In the genomic region with DNA sequence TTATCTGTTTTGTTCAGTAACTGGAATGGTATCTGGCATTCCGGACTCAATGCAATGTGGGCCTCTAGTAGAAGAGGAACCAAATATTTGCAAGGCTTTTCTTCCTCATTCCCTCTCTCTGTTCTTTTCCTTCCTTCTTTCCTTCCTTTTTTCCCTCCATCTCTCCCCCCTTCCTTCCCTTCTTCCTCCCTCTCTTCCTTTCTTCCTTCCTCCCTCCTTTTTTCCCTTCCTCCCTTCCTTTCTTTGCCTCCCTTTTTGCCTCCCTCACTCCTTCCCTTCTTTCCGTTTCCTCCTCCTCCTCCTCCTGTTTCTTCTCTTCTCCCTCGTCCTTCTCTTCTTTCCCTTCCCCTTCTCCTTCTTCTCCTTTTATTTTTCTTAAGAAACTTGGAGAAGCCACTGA, we compare ENCODE assay signal across 28 cellular contexts.
"Had no signal": no experiment of that assay in that cellular context is flagged by ENCODE, and none has a peak within 500 bp of the region (broad histone marks: within the 10 kb centered on the region; RNA-seq: fewer than 3 reads in every experiment).

No MANE protein-coding gene starts in this region.

- H3K27me3 ChIP-seq: neural progenitor cell, ovary, right lobe of liver, sigmoid colon, stomach, tibial artery, transverse colon, upper lobe of right lung, uterus had no signal

- H3K9me3 Mint-ChIP-seq: natural killer cell treated with Interleukin-12 subunit alpha and Interleukin-12 subunit beta and Interleukin-15 and Interleukin-18, amount 100 ng/mL, for 72 hours; nephron progenitor cell; neural progenitor cell; stimulated activated effector memory CD8-positive, alpha-beta T cell treated with anti-CD3 and anti-CD28 coated beads, Interleukin-12 subunit alpha, Interleukin-12 subunit beta, amount 100 ng/mL, for 72 hours; stimulated activated naive B cell treated with anti-CD40 and anti-IgM and Interleukin-4, amounts not matched to agents 10 μg/mL and 1 μg/mL and 100 μg/mL, for 72 hours; stimulated activated naive CD8-positive, alpha-beta T cell treated with anti-CD3 and anti-CD28 coated beads, Interleukin-15, Interleukin-2, amounts not matched to agents 100 ng/mL and 50 ng/mL, for 24 hours; type B pancreatic cell had no signal

- H3K4me1 Mint-ChIP-seq: nephron progenitor cell; neural progenitor cell; stimulated activated naive B cell treated with anti-CD40 and anti-IgM and Interleukin-4, amounts not matched to agents 10 μg/mL and 1 μg/mL and 100 μg/mL, for 72 hours had no signal

- H3K27ac ChIP-seq: neural progenitor cell, ovary, parathyroid adenoma, psoas muscle, right lobe of liver, sigmoid colon, stomach, tibial artery, transverse colon, upper lobe of right lung, uterus had no signal

- H3K27ac Mint-ChIP-seq: natural killer cell treated with Interleukin-12 subunit alpha and Interleukin-12 subunit beta and Interleukin-15 and Interleukin-18, amount 100 ng/mL, for 72 hours; nephron progenitor cell; neural progenitor cell; progenitor cell of endocrine pancreas; stimulated activated effector memory CD8-positive, alpha-beta T cell treated with anti-CD3 and anti-CD28 coated beads, Interleukin-12 subunit alpha, Interleukin-12 subunit beta, amount 100 ng/mL, for 72 hours; stimulated activated naive B cell treated with anti-CD40 and anti-IgM and Interleukin-4, amounts not matched to agents 10 μg/mL and 1 μg/mL and 100 μg/mL, for 72 hours; stimulated activated naive CD8-positive, alpha-beta T cell treated with anti-CD3 and anti-CD28 coated beads, Interleukin-15, Interleukin-2, amounts not matched to agents 100 ng/mL and 50 ng/mL, for 24 hours; type B pancreatic cell had no signal

- H3K36me3 Mint-ChIP-seq: natural killer cell treated with Interleukin-12 subunit alpha and Interleukin-12 subunit beta and Interleukin-15 and Interleukin-18, amount 100 ng/mL, for 72 hours; neural progenitor cell; stimulated activated effector memory CD8-positive, alpha-beta T cell treated with anti-CD3 and anti-CD28 coated beads, Interleukin-12 subunit alpha, Interleukin-12 subunit beta, amount 100 ng/mL, for 72 hours; stimulated activated naive B cell treated with anti-CD40 and anti-IgM and Interleukin-4, amounts not matched to agents 10 μg/mL and 1 μg/mL and 100 μg/mL, for 72 hours; type B pancreatic cell had no signal

- H3K79me2 ChIP-seq: parathyroid adenoma had no signal

- H3K9me3 ChIP-seq: ovary, psoas muscle, right lobe of liver, sigmoid colon, stomach, tibial artery, transverse colon, upper lobe of right lung, uterus had no signal

- DNase-seq: naive thymus-derived CD8-positive, alpha-beta T cell; nephron progenitor cell; occipital lobe; ovary; posterior cingulate gyrus; psoas muscle; right cardiac atrium; right lobe of liver; sigmoid colon; small intestine; stimulated activated CD4-positive, alpha-beta T cell treated with anti-CD3 and anti-CD28 coated beads, Interleukin-15, amount 100 ng/mL, for 24 hours; stimulated activated CD4-positive, alpha-beta T cell treated with anti-CD3 and anti-CD28 coated beads, Interleukin-2, amount 100 ng/mL, for 24 hours; stimulated activated CD4-positive, alpha-beta T cell treated with anti-CD3 and anti-CD28 coated beads, Interleukin-2, amount 100 ng/mL, for 48 hours; stimulated activated CD4-positive, alpha-beta T cell treated with anti-CD3 and anti-CD28 coated beads, Interleukin-4, amount 100 ng/mL, for 24 hours; stimulated activated naive B cell treated with anti-CD40 and anti-IgM and Interleukin-4, amounts not matched to agents 10 μg/mL and 1 μg/mL and 100 μg/mL, for 72 hours; stimulated activated naive CD4-positive, alpha-beta T cell treated with Interleukin-2 at 50 U/mL for 16 hours; stomach; tibial artery; transverse colon; upper lobe of right lung; uterus had no signal

- H3K27me3 Mint-ChIP-seq: naive thymus-derived CD8-positive, alpha-beta T cell; natural killer cell treated with Interleukin-12 subunit alpha and Interleukin-12 subunit beta and Interleukin-15 and Interleukin-18, amount 100 ng/mL, for 72 hours; stimulated activated naive CD8-positive, alpha-beta T cell treated with anti-CD3 and anti-CD28 coated beads, Interleukin-15, Interleukin-2, amounts not matched to agents 100 ng/mL and 50 ng/mL, for 24 hours; type B pancreatic cell had no signal

- H2AFZ ChIP-seq: neural progenitor cell, parathyroid adenoma had no signal

- H3K36me3 ChIP-seq: neural progenitor cell, ovary, right lobe of liver, sigmoid colon, stomach, tibial artery, transverse colon, upper lobe of right lung, uterus had no signal

- H3K4me3 Mint-ChIP-seq: naive thymus-derived CD8-positive, alpha-beta T cell; natural killer cell treated with Interleukin-12 subunit alpha and Interleukin-12 subunit beta and Interleukin-15 and Interleukin-18, amount 100 ng/mL, for 72 hours; nephron progenitor cell; neural progenitor cell; stimulated activated effector memory CD8-positive, alpha-beta T cell treated with anti-CD3 and anti-CD28 coated beads, Interleukin-12 subunit alpha, Interleukin-12 subunit beta, amount 100 ng/mL, for 72 hours; stimulated activated naive B cell treated with anti-CD40 and anti-IgM and Interleukin-4, amounts not matched to agents 10 μg/mL and 1 μg/mL and 100 μg/mL, for 72 hours; stimulated activated naive CD8-positive, alpha-beta T cell treated with anti-CD3 and anti-CD28 coated beads, Interleukin-15, Interleukin-2, amounts not matched to agents 100 ng/mL and 50 ng/mL, for 24 hours; type B pancreatic cell had no signal

- FAIRE-seq: small intestine had no signal

- H3K9ac ChIP-seq: neural progenitor cell, parathyroid adenoma had no signal

- ATAC-seq: naive thymus-derived CD8-positive, alpha-beta T cell; natural killer cell treated with Interleukin-12 subunit alpha and Interleukin-12 subunit beta and Interleukin-15 and Interleukin-18, amount 100 ng/mL, for 72 hours; psoas muscle; right cardiac atrium; right lobe of liver; stimulated activated effector memory CD8-positive, alpha-beta T cell treated with anti-CD3 and anti-CD28 coated beads, Interleukin-12 subunit alpha, Interleukin-12 subunit beta, amount 100 ng/mL, for 72 hours; stimulated activated naive B cell treated with anti-CD40 and anti-IgM and Interleukin-4, amounts not matched to agents 10 μg/mL and 1 μg/mL and 100 μg/mL, for 72 hours; upper lobe of right lung had no signal

- H3K4me1 ChIP-seq: parathyroid adenoma, psoas muscle, right lobe of liver, sigmoid colon, stomach, tibial artery, transverse colon, upper lobe of right lung, uterus had no signal

- H3K4me2 ChIP-seq: neural progenitor cell had no signal

- H3K4me3 ChIP-seq: neural progenitor cell, ovary, psoas muscle, right lobe of liver, sigmoid colon, stomach, tibial artery, transverse colon, upper lobe of right lung, uterus had no signal
